Comparison of ENCODE assay signal across 15 cellular contexts in genomic region chr3:188633206-188633605, GRCh38.
"Had no signal": no experiment of that assay in that cellular context is flagged by ENCODE, and none has a peak within 500 bp of the region (broad histone marks: within the 10 kb centered on the region; RNA-seq: fewer than 3 reads in every experiment).

No MANE protein-coding gene starts in this region.

- DNase-seq: activated CD4-positive, alpha-beta T cell treated with anti-CD3 and anti-CD28 coated beads for 36 hours; activated CD8-positive, alpha-beta memory T cell treated with anti-CD3 and anti-CD28 coated beads, Interleukin-2, amount 50 U/mL, for 4 hours; activated CD8-positive, alpha-beta T cell treated with anti-CD3 and anti-CD28 coated beads for 36 hours; activated T-cell treated with anti-CD3 and anti-CD28 coated beads, Interleukin-2, amount 50 U/mL, for 72 hours; caudate nucleus; effector memory CD4-positive, alpha-beta T cell; erythroblast; foreskin melanocyte; heart right ventricle; islet precursor cell; SK-N-SH; T-helper 1 cell; thyroid gland; WERI-Rb-1 had no signal

- H3K36me3 ChIP-seq: heart right ventricle, thyroid gland, WERI-Rb-1 had no signal

- H3K4me3 ChIP-seq: heart right ventricle, skin epidermis, thyroid gland had no signal

- H3K27me3 ChIP-seq: heart right ventricle, thyroid gland had no signal

- H3K9ac ChIP-seq: SK-N-SH had no signal

- H3K27ac ChIP-seq: heart right ventricle, thyroid gland, WERI-Rb-1 had no signal

- H3K9me3 ChIP-seq: SK-N-SH, thyroid gland had no signal

- H3K4me2 ChIP-seq: SK-N-SH had no signal

- ATAC-seq: activated CD4-positive, alpha-beta T cell treated with anti-CD3 and anti-CD28 coated beads for 36 hours; activated CD8-positive, alpha-beta T cell treated with anti-CD3 and anti-CD28 coated beads for 36 hours; heart right ventricle had no signal
